Comparison of ENCODE assay signal across 7 cellular contexts in genomic region chr17:77318491-77319210, GRCh38.
DNase-seq lines count a peak whose midpoint lies in the region; ATAC-seq and TF ChIP-seq lines count a peak whose summit lies in the region.

No MANE protein-coding gene starts in this region.

- H3K9me3 Mint-ChIP-seq in stimulated activated naive B cell treated with anti-CD40 and anti-IgM and Interleukin-4, amounts not matched to agents 10 μg/mL and 1 μg/mL and 100 μg/mL, for 72 hours = no peaks in the 10 kb centered on the region

- TF ChIP-seq CTCF in HCT116 (IDR thresholded peaks at IDR 0.05 in 2 of 3, conservative IDR thresholded peaks at IDR 0.05 in 1 of 3; ENCODE audit: borderline replicate concordance in 1 of 3, insufficient read depth in 1 of 3, low read depth in 2 of 3, low read length in 2 of 3) (no peak), VCaP (conservative IDR thresholded peaks at IDR 0.05) (no peak)

- H3K27ac Mint-ChIP-seq in stimulated activated naive B cell treated with anti-CD40 and anti-IgM and Interleukin-4, amounts not matched to agents 10 μg/mL and 1 μg/mL and 100 μg/mL, for 72 hours = peak overlapping the region; percentile 96

- no peak for DNase-seq in HCT116 (ENCODE audit: low read depth, low spot score)
- peak; percentile 54 for DNase-seq in left cardiac atrium
- DNase-seq in stimulated activated naive B cell treated with anti-CD40 and anti-IgM and Interleukin-4, amounts not matched to agents 10 μg/mL and 1 μg/mL and 100 μg/mL, for 72 hours = no peak
- no peak for DNase-seq in left lobe of liver (ENCODE audit: low spot score)
- DNase-seq in NCI-H1417 treated with DMSO at 0.1 percent for 48 hours (lab: John Stamatoyannopoulos, UW) = no peak

- H3K4me3 ChIP-seq in HCT116 (replicated peaks in 1 of 2; ENCODE audit: low read depth in 1 of 2, low read length in 2 of 2) = peak overlapping the region; percentile 34 to 46

- no peak for TF ChIP-seq POLR2A in HCT116 (IDR thresholded peaks at IDR 0.05; ENCODE audit: borderline replicate concordance, extremely low read depth, insufficient read depth, insufficient read length)

- no peaks in the 10 kb centered on the region for H3K9me3 ChIP-seq in HCT116 (ENCODE audit: control insufficient read depth in 1 of 2, insufficient read depth in 1 of 2, low read depth in 1 of 2, low read length in 2 of 2)

- no peak overlapping the region for H2AFZ ChIP-seq in HCT116 (ENCODE audit: low read depth, low read length, poor library complexity, severe bottlenecking)

- H3K27me3 Mint-ChIP-seq in stimulated activated naive B cell treated with anti-CD40 and anti-IgM and Interleukin-4, amounts not matched to agents 10 μg/mL and 1 μg/mL and 100 μg/mL, for 72 hours = no peaks in the 10 kb centered on the region

- no peaks in the 10 kb centered on the region for H3K27me3 ChIP-seq in HCT116 (ENCODE audit: insufficient read depth, low read length)

- CTCF ChIA-PET in HCT116 (lab: Charles Lee) = no interaction called here

- peaks cover 39 to 75% of the 10 kb centered on the region in 2 donors for H3K4me1 Mint-ChIP-seq in stimulated activated naive B cell treated with anti-CD40 and anti-IgM and Interleukin-4, amounts not matched to agents 10 μg/mL and 1 μg/mL and 100 μg/mL, for 72 hours

- ATAC-seq in HCT116 (peak; percentile 2; the same call in 1 of the 2 replicates), left cardiac atrium (no peak), left lobe of liver (no peak), GM19452 (IDR thresholded peaks at IDR 0.05; ENCODE audit: unreplicated experiment) (no peak)
- peak; percentile 6 to 7 for ATAC-seq in stimulated activated naive B cell treated with anti-CD40 and anti-IgM and Interleukin-4, amounts not matched to agents 10 μg/mL and 1 μg/mL and 100 μg/mL, for 72 hours (replicated peaks)

- no peaks in the 10 kb centered on the region for H4K20me1 ChIP-seq in HCT116 (ENCODE audit: insufficient read depth)

- H3K4me2 ChIP-seq in HCT116 (ENCODE audit: low read length) = peak overlapping the region; percentile 74

- H3K9me2 ChIP-seq in HCT116 (ENCODE audit: insufficient read depth) = no peaks in the 10 kb centered on the region

- peaks cover 88% of the 10 kb centered on the region for H3K79me2 ChIP-seq in HCT116 (ENCODE audit: insufficient read depth, low read length)

- BruUV-seq in HCT116 (replicated peaks; lab: Mats Ljungman, UMichigan) = TSS peak; percentile 89

- peaks cover 61 to 88% of the 10 kb centered on the region in 2 experiments for H3K4me1 ChIP-seq in HCT116 (ENCODE audit: control insufficient read depth in 1 of 2, insufficient read depth in 2 of 2, low read length in 2 of 2)

- POLR2A ChIA-PET in HCT116 (lab: Charles Lee) = no interaction called here

- RAD21 ChIA-PET in HCT116 (lab: Charles Lee; ENCODE audit: low non-redundant PET in 1 of 2, low total read pairs in 2 of 2, uncharacterized antibody in 2 of 2, unreplicated experiment in 2 of 2) = no interaction called here

- no peak; the same call in 1 of the 2 replicates for TF ChIP-seq RAD21 in HCT116 (IDR thresholded peaks at IDR 0.05; ENCODE audit: low read depth)

- peak overlapping the region; percentile 76 for H3K9ac ChIP-seq in HCT116 (ENCODE audit: low read length)

- no peaks in the 10 kb centered on the region; a peak in 1 of 4 replicates for H3K36me3 ChIP-seq in HCT116 (ENCODE audit: control insufficient read depth in 1 of 2, insufficient read depth in 2 of 2, low read length in 2 of 2)

- H3K27ac ChIP-seq in HCT116 (ENCODE audit: low read depth, low read length) (peak overlapping the region; percentile 75), VCaP (peak overlapping the region; percentile 15; the same call in 1 of the 2 replicates)

- intact Hi-C loops in HCT116 (cut with micrococcal nuclease) = loop anchor here (1.0 kb wide), 1 partner anchor 31 kb away; no protein-coding TSS in a partner anchor
- intact Hi-C loops in left cardiac atrium (cut with DNase I) = no loop called here

- H3K36me3 Mint-ChIP-seq in stimulated activated naive B cell treated with anti-CD40 and anti-IgM and Interleukin-4, amounts not matched to agents 10 μg/mL and 1 μg/mL and 100 μg/mL, for 72 hours = peaks cover 3 to 13% of the 10 kb centered on the region in 2 donors

- H3K4me3 Mint-ChIP-seq in stimulated activated naive B cell treated with anti-CD40 and anti-IgM and Interleukin-4, amounts not matched to agents 10 μg/mL and 1 μg/mL and 100 μg/mL, for 72 hours = peak overlapping the region; percentile 90 to 91

TF ChIP-seq in HCT116, 20 proteins besides CTCF, POLR2A, EP300 and RAD21:
- TF ChIP-seq EGR1 (IDR thresholded peaks at IDR 0.05; ENCODE audit: low read depth) = no peak
- no peak for TF ChIP-seq POLR2AphosphoS5 (IDR thresholded peaks at IDR 0.05; ENCODE audit: low read depth, low read length)
- no peak for TF ChIP-seq REST (IDR thresholded peaks at IDR 0.05; ENCODE audit: low read depth)
- no peak for TF ChIP-seq ZBTB33 (IDR thresholded peaks at IDR 0.05; ENCODE audit: extremely low read depth, insufficient replicate concordance, low read length)
- no peak for TF ChIP-seq FOSL1 (IDR thresholded peaks at IDR 0.05; ENCODE audit: low read depth)
- TF ChIP-seq ELF1 (IDR thresholded peaks at IDR 0.05; ENCODE audit: borderline replicate concordance, low read depth) = no peak
- no peak for TF ChIP-seq YY1 (IDR thresholded peaks at IDR 0.05; ENCODE audit: extremely low read depth, insufficient replicate concordance, low read depth, low read length)
- no peak for TF ChIP-seq JUND (IDR thresholded peaks at IDR 0.05)
- TF ChIP-seq SIN3A (IDR thresholded peaks at IDR 0.05; ENCODE audit: low read depth) = no peak
- TF ChIP-seq EZH2phosphoT487 (IDR thresholded peaks at IDR 0.05; ENCODE audit: borderline replicate concordance) = no peak
- no peak for TF ChIP-seq EZH2 (IDR thresholded peaks at IDR 0.05)
- no peak for TF ChIP-seq TCF7L2 (IDR thresholded peaks at IDR 0.05; ENCODE audit: borderline replicate concordance, extremely low read depth, insufficient read depth, insufficient read length)
- no peak for TF ChIP-seq ZFX (IDR thresholded peaks at IDR 0.05)
TF ChIP-seq in HCT116: peak in this region for 0.

Comparison
In these comparisons a context has a peak if more than half of its experiments do, and no peak if none do; other contexts are left out.
1. ATAC-seq: peak in HCT116 (single experiment) and stimulated activated naive B cell treated with anti-CD40 and anti-IgM and Interleukin-4, amounts not matched to agents 10 μg/mL and 1 μg/mL and 100 μg/mL, for 72 hours (2 of 2); none in left cardiac atrium (0 of 2), left lobe of liver (single experiment) and GM19452 (single experiment).